Comparison of ENCODE assay signal across 21 cellular contexts in the genomic region with DNA sequence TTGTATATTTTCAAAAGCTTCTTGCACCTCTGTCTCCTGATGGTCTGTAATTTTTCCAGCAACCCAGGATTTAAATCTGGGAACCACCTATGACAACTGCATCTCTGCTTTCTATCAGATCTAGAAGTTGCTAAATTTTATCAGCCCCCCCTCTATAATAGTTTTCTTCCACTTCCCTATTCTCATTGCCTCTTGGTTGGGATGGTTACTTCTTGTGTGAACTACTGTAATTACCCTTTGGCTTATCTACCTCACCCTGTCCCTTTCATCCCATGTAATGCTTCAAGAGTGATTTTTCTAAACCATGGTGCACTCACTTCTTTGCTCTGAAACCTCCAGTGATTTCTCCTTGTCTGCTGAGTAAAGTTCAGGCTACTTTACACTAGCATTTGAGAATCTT.
"Had no signal": no experiment of that assay in that cellular context is flagged by ENCODE, and none has a peak within 500 bp of the region (broad histone marks: within the 10 kb centered on the region; RNA-seq: fewer than 3 reads in every experiment).

No MANE protein-coding gene starts in this region.

- H3K4me1 ChIP-seq: body of pancreas, vagina had no signal

- H3K36me3 Mint-ChIP-seq: natural killer cell had no signal

- H3K27ac Mint-ChIP-seq: activated CD4-positive, alpha-beta memory T cell treated with anti-CD3 and anti-CD28 coated beads for 36 hours; activated naive CD4-positive, alpha-beta T cell treated with anti-CD3 and anti-CD28 coated beads for 36 hours; activated naive CD8-positive, alpha-beta T cell treated with anti-CD3 and anti-CD28 coated beads, Interleukin-2, amount 50 U/mL, for 24 hours; dendritic cell treated with granulocyte-macrophage colony-stimulating factor and Interleukin-4, amounts not matched to agents 40 ng/mL and 50 ng/mL, for 4 days; natural killer cell; type B pancreatic cell had no signal

- ATAC-seq: activated naive CD8-positive, alpha-beta T cell treated with anti-CD3 and anti-CD28 coated beads, Interleukin-2, amount 50 U/mL, for 24 hours; body of pancreas; left lobe of liver; lower lobe of right lung; natural killer cell had no signal

- H3K27me3 Mint-ChIP-seq: activated CD4-positive, alpha-beta memory T cell treated with anti-CD3 and anti-CD28 coated beads for 36 hours; activated naive CD8-positive, alpha-beta T cell treated with anti-CD3 and anti-CD28 coated beads, Interleukin-2, amount 50 U/mL, for 24 hours; type B pancreatic cell had no signal

- H3K4me3 Mint-ChIP-seq: activated CD4-positive, alpha-beta memory T cell treated with anti-CD3 and anti-CD28 coated beads for 36 hours; activated naive CD4-positive, alpha-beta T cell treated with anti-CD3 and anti-CD28 coated beads for 36 hours; activated naive CD8-positive, alpha-beta T cell treated with anti-CD3 and anti-CD28 coated beads, Interleukin-2, amount 50 U/mL, for 24 hours; dendritic cell treated with granulocyte-macrophage colony-stimulating factor and Interleukin-4, amounts not matched to agents 40 ng/mL and 50 ng/mL, for 4 days; natural killer cell; type B pancreatic cell had no signal

- H3K9me3 ChIP-seq: body of pancreas, lower lobe of right lung, thoracic aorta, vagina had no signal

- H3K4me1 Mint-ChIP-seq: activated naive CD8-positive, alpha-beta T cell treated with anti-CD3 and anti-CD28 coated beads, Interleukin-2, amount 50 U/mL, for 24 hours; natural killer cell had no signal

- H3K4me3 ChIP-seq: body of pancreas, lower lobe of right lung, thoracic aorta, vagina had no signal

- H3K9me3 Mint-ChIP-seq: activated naive CD4-positive, alpha-beta T cell treated with anti-CD3 and anti-CD28 coated beads for 36 hours; natural killer cell had no signal

- DNase-seq: activated CD4-positive, alpha-beta memory T cell treated with anti-CD3 and anti-CD28 coated beads for 36 hours; activated CD4-positive, alpha-beta T cell treated with anti-CD3 and anti-CD28 coated beads for 4 hours; activated CD4-positive, CD25-positive, alpha-beta regulatory T cell; activated effector memory CD4-positive, alpha-beta T cell treated with Interleukin-2 at 50 U/mL for 16 hours; activated naive CD4-positive, alpha-beta T cell treated with anti-CD3 and anti-CD28 coated beads for 36 hours; activated naive CD8-positive, alpha-beta T cell treated with anti-CD3 and anti-CD28 coated beads, Interleukin-2, amount 50 U/mL, for 24 hours; activated T-cell treated with anti-CD3 and anti-CD28 coated beads, Interleukin-2, amount 50 U/mL, for 48 hours; anterior cingulate cortex; body of pancreas; effector CD4-positive, alpha-beta T cell; erythroblast; kidney; lower lobe of right lung; natural killer cell; stimulated activated CD4-positive, alpha-beta T cell treated with anti-CD3 and anti-CD28 coated beads, Interleukin-4, amount 100 ng/mL, for 24 hours; stimulated activated naive CD4-positive, alpha-beta T cell treated with Interleukin-2 at 50 U/mL for 16 hours had no signal

- H3K27ac ChIP-seq: body of pancreas, lower lobe of right lung, thoracic aorta, vagina had no signal

- H3K36me3 ChIP-seq: lower lobe of right lung, thoracic aorta, vagina had no signal

- H3K27me3 ChIP-seq: body of pancreas, vagina had no signal
